ENCODE assay signal across 8 cellular contexts in genomic region chr15:60916674-60917468, GRCh38.
DNase-seq lines count a peak whose midpoint lies in the region; ATAC-seq and TF ChIP-seq lines count a peak whose summit lies in the region.

No MANE protein-coding gene starts in this region.

- H4K20me1 ChIP-seq in OCI-LY7 (ENCODE audit: insufficient read depth, low read length): no peaks in the 10 kb centered on the region

- peak overlapping the region in 1 of 7 donors; percentile 44 for H3K4me3 Mint-ChIP-seq in CD8-positive, alpha-beta memory T cell
- H3K4me3 Mint-ChIP-seq in naive thymus-derived CD8-positive, alpha-beta T cell: peak overlapping the region in 3 of 10 donors; percentile 16 to 28 (median 24)
- H3K4me3 Mint-ChIP-seq in stimulated activated effector memory CD8-positive, alpha-beta T cell treated with anti-CD3 and anti-CD28 coated beads, Interleukin-12 subunit alpha, Interleukin-12 subunit beta, amount 100 ng/mL, for 72 hours: no peak overlapping the region

- H3K27me3 ChIP-seq in CD8-positive, alpha-beta memory T cell (ENCODE audit: insufficient read depth, low read length, poor library complexity, severe bottlenecking): no peaks in the 10 kb centered on the region
- no peaks in the 10 kb centered on the region for H3K27me3 ChIP-seq in esophagus squamous epithelium

- no peak overlapping the region for H3K4me3 ChIP-seq in CD8-positive, alpha-beta memory T cell (ENCODE audit: low read length)
- H3K4me3 ChIP-seq in OCI-LY7 (ENCODE audit: low read depth, low read length, poor library complexity, severe bottlenecking): no peak overlapping the region
- H3K4me3 ChIP-seq in esophagus squamous epithelium: peak overlapping the region in 1 of 4 donors; percentile 21

- TF ChIP-seq POLR2A in esophagus squamous epithelium (IDR thresholded peaks at IDR 0.05): no peak

- no peak overlapping the region for H2AFZ ChIP-seq in OCI-LY7 (ENCODE audit: low read length)

- peak; percentile 77 to 91 (median 78) for DNase-seq in CD8-positive, alpha-beta memory T cell
- DNase-seq in GM20000 (ENCODE audit: low spot score): peak; percentile 73
- peak; percentile 67 for DNase-seq in HT1080 (ENCODE audit: low read depth)
- DNase-seq in OCI-LY7 (ENCODE audit: low spot score): peak; percentile 82
- DNase-seq in activated T-cell treated with anti-CD3 and anti-CD28 coated beads, Interleukin-2, amount 50 U/mL, for 1 hour: peak; percentile 84
- DNase-seq in esophagus squamous epithelium (lab: John Stamatoyannopoulos, UW): no peak
- DNase-seq in naive thymus-derived CD8-positive, alpha-beta T cell: peak; percentile 67 to 93 (median 80)
- DNase-seq in stimulated activated effector memory CD8-positive, alpha-beta T cell treated with anti-CD3 and anti-CD28 coated beads, Interleukin-12 subunit alpha, Interleukin-12 subunit beta, amount 100 ng/mL, for 72 hours (ENCODE audit: low spot score in 2 of 2): peak; percentile 77 to 89

- no peaks in the 10 kb centered on the region for H3K79me2 ChIP-seq in OCI-LY7 (ENCODE audit: insufficient read depth, low read depth, low read length)

- peaks cover 0 to 2% of the 10 kb centered on the region in 2 donors for H3K27me3 Mint-ChIP-seq in CD8-positive, alpha-beta memory T cell
- no peaks in the 10 kb centered on the region for H3K27me3 Mint-ChIP-seq in naive thymus-derived CD8-positive, alpha-beta T cell

- POLR2A ChIA-PET in CD8-positive, alpha-beta memory T cell (lab: Charles Lee): interaction anchor here (0.8 to 1.0 kb wide), 2 partner anchors 330 to 331 kb away, joined by 3 read pairs; no protein-coding TSS in a partner anchor
- POLR2A ChIA-PET in OCI-LY7 (lab: Charles Lee): interaction anchor here (1.2 kb wide), 1 partner anchor 333 kb away, joined by 4 read pairs; no protein-coding TSS in a partner anchor
- POLR2A ChIA-PET in naive thymus-derived CD8-positive, alpha-beta T cell (lab: Charles Lee): interaction anchor here (1.2 to 1.9 kb wide), 7 partner anchors 326 to 400 kb away, joined by 3 to 9 read pairs (median 4); no protein-coding TSS in a partner anchor

- CTCF ChIA-PET in CD8-positive, alpha-beta memory T cell (lab: Charles Lee): interaction anchor here (0.7 to 3.8 kb wide), 52 partner anchors 8 to 557 kb away, joined by 3 to 25 read pairs (median 4); no protein-coding TSS in a partner anchor
- CTCF ChIA-PET in OCI-LY7 (lab: Charles Lee; ENCODE audit: unreplicated experiment): interaction anchor here (1.2 to 1.4 kb wide), 2 partner anchors 330 to 332 kb away, joined by 3 to 4 read pairs; no protein-coding TSS in a partner anchor

- TF ChIP-seq CTCF in GM20000 (IDR thresholded peaks at IDR 0.05; ENCODE audit: extremely low read depth, missing control alignments) (peak; percentile 70), OCI-LY7 (conservative IDR thresholded peaks at IDR 0.05; ENCODE audit: low read length) (peak; percentile 92), esophagus squamous epithelium (IDR thresholded peaks at IDR 0.05) (peak; percentile 75 to 89 (median 88))

- no peak overlapping the region for H3K27ac ChIP-seq in CD8-positive, alpha-beta memory T cell (ENCODE audit: low read depth, low read length)
- H3K27ac ChIP-seq in OCI-LY7 (ENCODE audit: low read depth, low read length, poor library complexity, severe bottlenecking) (no peak overlapping the region), esophagus squamous epithelium (peak overlapping the region; percentile 73 to 85 (median 82))

- peak overlapping the region; percentile 46 for H3K4me2 ChIP-seq in OCI-LY7 (ENCODE audit: low read length)

- no peaks in the 10 kb centered on the region for H3K9me2 ChIP-seq in OCI-LY7 (ENCODE audit: insufficient read depth, low read length)

- no peaks in the 10 kb centered on the region for H3K9me3 Mint-ChIP-seq in CD8-positive, alpha-beta memory T cell
- no peaks in the 10 kb centered on the region for H3K9me3 Mint-ChIP-seq in naive thymus-derived CD8-positive, alpha-beta T cell
- H3K9me3 Mint-ChIP-seq in stimulated activated effector memory CD8-positive, alpha-beta T cell treated with anti-CD3 and anti-CD28 coated beads, Interleukin-12 subunit alpha, Interleukin-12 subunit beta, amount 100 ng/mL, for 72 hours: no peaks in the 10 kb centered on the region

- no peaks in the 10 kb centered on the region for H3K9me3 ChIP-seq in CD8-positive, alpha-beta memory T cell (ENCODE audit: low read length)
- H3K9me3 ChIP-seq in OCI-LY7 (ENCODE audit: low read length) (no peaks in the 10 kb centered on the region), esophagus squamous epithelium (no peaks in the 10 kb centered on the region)

- H3K36me3 ChIP-seq in CD8-positive, alpha-beta memory T cell (ENCODE audit: insufficient read depth, low read length): no peaks in the 10 kb centered on the region
- H3K36me3 ChIP-seq in OCI-LY7 (ENCODE audit: insufficient read depth, low read length) (no peaks in the 10 kb centered on the region), esophagus squamous epithelium (no peaks in the 10 kb centered on the region)

- H3K4me1 ChIP-seq in CD8-positive, alpha-beta memory T cell (ENCODE audit: insufficient read depth, low read length): peaks cover 6% of the 10 kb centered on the region
- peaks cover 7% of the 10 kb centered on the region for H3K4me1 ChIP-seq in OCI-LY7 (ENCODE audit: insufficient read depth, low read length, poor library complexity, severe bottlenecking)
- H3K4me1 ChIP-seq in esophagus squamous epithelium: peaks cover 23 to 60% (median 32%) of the 10 kb centered on the region in 3 donors

- H3K36me3 Mint-ChIP-seq in CD8-positive, alpha-beta memory T cell: peaks cover 0 to 4% (median 0%) of the 10 kb centered on the region in 3 donors
- no peaks in the 10 kb centered on the region for H3K36me3 Mint-ChIP-seq in naive thymus-derived CD8-positive, alpha-beta T cell
- no peaks in the 10 kb centered on the region for H3K36me3 Mint-ChIP-seq in stimulated activated effector memory CD8-positive, alpha-beta T cell treated with anti-CD3 and anti-CD28 coated beads, Interleukin-12 subunit alpha, Interleukin-12 subunit beta, amount 100 ng/mL, for 72 hours

- H3K27ac Mint-ChIP-seq in CD8-positive, alpha-beta memory T cell: peak overlapping the region; percentile 40 to 90 (median 72)
- H3K27ac Mint-ChIP-seq in naive thymus-derived CD8-positive, alpha-beta T cell: peak overlapping the region in 5 of 10 donors; percentile 4 to 77 (median 53)
- H3K27ac Mint-ChIP-seq in stimulated activated effector memory CD8-positive, alpha-beta T cell treated with anti-CD3 and anti-CD28 coated beads, Interleukin-12 subunit alpha, Interleukin-12 subunit beta, amount 100 ng/mL, for 72 hours: peak overlapping the region; percentile 54

- BruUV-seq in OCI-LY7 (replicated peaks; lab: Mats Ljungman, UMichigan): no TSS peak

- intact Hi-C loops in OCI-LY7 (cut with micrococcal nuclease; ENCODE audit: unreplicated experiment) (loop anchor here (1.0 to 5.0 kb wide), 2 partner anchors 331 to 560 kb away; no protein-coding TSS in a partner anchor), esophagus squamous epithelium (cut with DNase I) (loop anchor here (5.0 kb wide), 1 partner anchor 325 kb away; no protein-coding TSS in a partner anchor)

- ATAC-seq in naive thymus-derived CD8-positive, alpha-beta T cell: peak; percentile 99
- peak; percentile 97 for ATAC-seq in stimulated activated effector memory CD8-positive, alpha-beta T cell treated with anti-CD3 and anti-CD28 coated beads, Interleukin-12 subunit alpha, Interleukin-12 subunit beta, amount 100 ng/mL, for 72 hours

- WGBS in esophagus squamous epithelium, 2 donors: 13 to 20% methylated on average over 7 of the region's 8 CpGs

- H3K4me1 Mint-ChIP-seq in CD8-positive, alpha-beta memory T cell: peaks cover 11 to 12% (median 11%) of the 10 kb centered on the region in 3 donors
- H3K4me1 Mint-ChIP-seq in naive thymus-derived CD8-positive, alpha-beta T cell: peaks cover 4 to 14% (median 12%) of the 10 kb centered on the region in 4 donors
- peaks cover 17% of the 10 kb centered on the region for H3K4me1 Mint-ChIP-seq in stimulated activated effector memory CD8-positive, alpha-beta T cell treated with anti-CD3 and anti-CD28 coated beads, Interleukin-12 subunit alpha, Interleukin-12 subunit beta, amount 100 ng/mL, for 72 hours

Comparison
In these comparisons a context has a peak if more than half of its experiments do, and no peak if none do; other contexts are left out.
1. H3K27ac ChIP-seq: peak in esophagus squamous epithelium (4 of 4); none in CD8-positive, alpha-beta memory T cell (single experiment) and OCI-LY7 (single experiment).
2. Peak in every context shown above with its lines, with median percentiles within 50 percentile points of each other: CTCF ChIP-seq.